Comparison of ENCODE assay signal across 8 cellular contexts in the genomic region with DNA sequence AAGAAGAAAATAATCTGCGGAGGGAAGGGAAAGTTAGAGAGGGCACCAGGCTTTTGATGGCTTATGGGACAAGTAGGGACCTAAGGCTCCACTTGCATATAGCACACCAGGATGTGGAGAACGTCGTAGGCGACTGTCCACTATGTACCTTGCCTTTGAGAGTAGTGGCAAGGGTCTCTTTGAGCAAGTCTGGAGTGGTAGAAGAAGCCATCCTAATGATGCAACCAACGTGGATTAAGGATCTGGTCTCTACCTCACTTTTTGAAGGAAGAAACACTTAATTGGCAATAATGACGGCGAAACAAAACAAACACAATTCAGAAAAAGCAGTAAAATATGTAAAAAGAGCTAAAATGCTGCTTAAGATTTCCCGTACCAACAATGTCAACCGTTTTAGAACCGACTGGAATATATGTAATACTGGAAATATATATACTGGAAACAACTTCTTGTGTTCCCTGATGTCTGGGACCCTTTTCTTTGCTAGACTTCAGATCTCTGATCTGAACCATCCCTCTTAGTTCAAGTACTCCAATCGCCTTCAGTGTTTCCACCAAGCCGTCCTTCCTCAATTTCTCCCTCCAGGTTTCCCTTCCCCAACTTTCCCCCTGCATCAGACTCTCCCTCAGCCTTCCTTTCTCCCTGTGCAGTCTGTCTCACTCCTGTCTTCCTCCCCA. TPM values are rescaled to one million over a fixed set of nuclear protein-coding genes. Genes with fewer than 3 reads are reported as not detected.
A peak's percentile ranks its signal among the peaks of the same experiment; 100 is the strongest.
DNase-seq lines count a peak whose midpoint lies in the region; ATAC-seq, FAIRE-seq and TF ChIP-seq lines count a peak whose summit lies in the region.

No MANE protein-coding gene starts in this region.

- intact Hi-C loops in sigmoid colon (cut with DNase I), result loop anchor here (2.0 to 5.0 kb wide), 2 partner anchors 76 to 168 kb away; partner anchors contain the start of gene PTP4A2

- peak overlapping the region; percentile 51 for H3K4me3 ChIP-seq in SU-DHL-6 (ENCODE audit: insufficient read depth, low read length, poor library complexity, severe bottlenecking)
- H3K4me3 ChIP-seq in fibroblast of the aortic adventitia (ENCODE audit: low read depth, low read length), result peak overlapping the region; percentile 57
- peak overlapping the region; percentile 74 to 100 (median 88) for H3K4me3 ChIP-seq in sigmoid colon

- H3K4me1 ChIP-seq in sigmoid colon, result peaks cover 0 to 34% (median 31%) of the 10 kb centered on the region in 4 donors

- H3K4me2 ChIP-seq in SU-DHL-6 (ENCODE audit: low read depth, low read length, poor library complexity, severe bottlenecking), result peak overlapping the region; percentile 59

- peaks cover 11% of the 10 kb centered on the region; the same call in 1 of the 2 replicates for H3K36me3 ChIP-seq in SU-DHL-6 (ENCODE audit: low read length)
- H3K36me3 ChIP-seq in sigmoid colon, result no peaks in the 10 kb centered on the region

- H3K27me3 ChIP-seq in SU-DHL-6 (ENCODE audit: low read length) (no peaks in the 10 kb centered on the region), sigmoid colon (no peaks in the 10 kb centered on the region)

- FAIRE-seq in GM19239 (lab: Jason Lieb, UNC), result peak; percentile 4

- TF ChIP-seq POLR2A in sigmoid colon (IDR thresholded peaks at IDR 0.05), result no peak

- no peak for TF ChIP-seq CTCF in SU-DHL-6 (IDR thresholded peaks at IDR 0.05; ENCODE audit: insufficient read depth, low read length, poor library complexity, severe bottlenecking)
- no peak for TF ChIP-seq CTCF in fibroblast of the aortic adventitia (IDR thresholded peaks at IDR 0.05; ENCODE audit: insufficient read depth, low read length)
- TF ChIP-seq CTCF in sigmoid colon (IDR thresholded peaks at IDR 0.05), result no peak

- peak overlapping the region; percentile 98 for H3K9ac ChIP-seq in SU-DHL-6 (ENCODE audit: low read length)

- H3K9me3 ChIP-seq in SU-DHL-6 (ENCODE audit: insufficient read depth, low read length) (no peaks in the 10 kb centered on the region), sigmoid colon (no peaks in the 10 kb centered on the region)

- no peak for TF ChIP-seq EP300 in sigmoid colon (IDR thresholded peaks at IDR 0.05)

- peaks cover 42% of the 10 kb centered on the region for H3K79me2 ChIP-seq in SU-DHL-6 (ENCODE audit: insufficient read depth, low read length)

- H3K27ac ChIP-seq in SU-DHL-6 (ENCODE audit: low read depth, low read length), result peak overlapping the region; percentile 90
- peak overlapping the region; percentile 96 to 100 (median 99) for H3K27ac ChIP-seq in sigmoid colon

- peaks cover 11% of the 10 kb centered on the region for H3F3A ChIP-seq in SU-DHL-6 (ENCODE audit: insufficient read depth)

- no peak for ATAC-seq in GM21786 (IDR thresholded peaks at IDR 0.05; ENCODE audit: unreplicated experiment)

- 54 to 55% methylated on average over 12 of the region's 12 CpGs for WGBS in sigmoid colon, 2 donors

- peaks cover 10% of the 10 kb centered on the region for H4K20me1 ChIP-seq in SU-DHL-6 (ENCODE audit: low read depth, low read length)

- H3K9me2 ChIP-seq in SU-DHL-6 (replicated peaks; ENCODE audit: insufficient read depth, low read length), result no peaks in the 10 kb centered on the region

- H2AFZ ChIP-seq in SU-DHL-6 (ENCODE audit: low read depth, low read length, severe bottlenecking), result peak overlapping the region; percentile 41

- DNase-seq in GM19239 (ENCODE audit: insufficient read length, low spot score) (no peak), fibroblast of the aortic adventitia (ENCODE audit: low read depth) (no peak), sigmoid colon (no peak), NCI-H345 treated with DMSO at 0.1 percent for 48 hours (lab: John Stamatoyannopoulos, UW; ENCODE audit: unreplicated experiment) (no peak), NCI-H2081 treated with DMSO at 0.1 percent for 48 hours (lab: John Stamatoyannopoulos, UW) (no peak), NCI-H2196 treated with DMSO at 0.1 percent for 48 hours (lab: John Stamatoyannopoulos, UW; ENCODE audit: unreplicated experiment) (no peak)

RNA-seq across cellular contexts. Expression of gene KHDRBS1, which starts 0.8 kb away (rescaled TPM):
- total RNA-seq in fibroblast of the aortic adventitia (ENCODE audit: low replicate concordance) (43.1 and 53.8 TPM in 2 replicates), sigmoid colon (10 to 100 TPM; 67.2 to 80.6 (median 73.6) TPM)
- 10 to 100 TPM; 58.0 to 83.7 (median 66.1) TPM for polyA plus RNA-seq in sigmoid colon

RNA-seq across cellular contexts. Expression of gene TMEM39B, which starts 59.9 kb away (rescaled TPM):
- total RNA-seq in fibroblast of the aortic adventitia (ENCODE audit: low replicate concordance) (3.3 and 9.0 TPM in 2 replicates), sigmoid colon (1 to 10 TPM; 2.0 to 6.7 (median 3.7) TPM)
- 10 to 100 TPM in 1 of 3 donors, 1 to 10 TPM in 2; 3.6 to 11.9 (median 3.7) TPM for polyA plus RNA-seq in sigmoid colon
